ENCODE assay signal across 8 cellular contexts in the genomic region with DNA sequence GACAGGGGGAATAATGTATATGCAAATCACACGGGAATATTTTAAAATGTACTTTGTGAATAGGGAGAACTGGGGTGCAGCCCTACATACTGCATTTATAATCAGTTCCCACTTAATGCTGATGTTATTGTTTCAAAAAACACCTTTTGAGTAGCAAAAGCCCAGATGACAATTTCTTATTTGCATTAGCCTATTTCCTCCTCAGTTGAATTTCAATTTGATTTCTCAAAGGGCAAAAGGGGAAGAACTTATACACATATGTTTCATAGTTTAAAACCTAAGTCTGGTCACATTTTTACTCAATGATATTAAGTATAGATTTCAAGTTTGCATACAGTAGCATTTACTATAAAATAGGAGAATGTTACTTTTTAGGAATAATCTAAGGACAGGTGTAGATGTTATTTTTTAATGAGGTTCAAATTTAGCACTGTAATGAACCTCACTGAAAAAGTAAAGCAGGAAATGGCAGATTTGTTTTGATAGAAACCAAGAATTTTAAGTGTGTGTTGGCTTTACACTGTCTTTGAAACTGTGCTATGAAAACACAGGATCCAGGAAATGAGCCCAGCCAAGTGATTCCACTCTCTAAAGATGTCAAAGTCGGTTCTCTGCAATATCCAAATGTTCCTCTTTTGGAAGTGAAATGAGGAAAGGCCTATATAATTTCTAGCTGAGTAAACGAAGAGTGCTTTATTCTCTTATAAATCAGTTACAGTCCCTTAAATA.
DNase-seq lines count a peak whose midpoint lies in the region; ATAC-seq, FAIRE-seq and TF ChIP-seq lines count a peak whose summit lies in the region.

No MANE protein-coding gene starts in this region.

- in situ Hi-C loops in brain microvascular endothelial cell (cut with HindIII; ENCODE audit: low pct_ligation_motif_present, low sequenced_read_pairs), result no loop called here

- no peak overlapping the region for H3K4me3 ChIP-seq in brain microvascular endothelial cell (ENCODE audit: low read depth, low read length)
- no peak overlapping the region for H3K4me3 ChIP-seq in sigmoid colon

- no peak for TF ChIP-seq POLR2A in sigmoid colon (IDR thresholded peaks at IDR 0.05)

- H3K9me3 ChIP-seq in sigmoid colon, result no peaks in the 10 kb centered on the region

- H3K4me1 Mint-ChIP-seq in natural killer cell treated with Interleukin-12 subunit alpha and Interleukin-12 subunit beta and Interleukin-15 and Interleukin-18, amount 100 ng/mL, for 72 hours (ENCODE audit: low read depth in 2 of 2), result peaks cover 4 to 16% of the 10 kb centered on the region in 2 donors
- H3K4me1 Mint-ChIP-seq in natural killer cell, result no peaks in the 10 kb centered on the region

- intact Hi-C loops in natural killer cell (cut with micrococcal nuclease), result no loop called here
- intact Hi-C loops in sigmoid colon (cut with DNase I), result no loop called here

- H3K27ac ChIP-seq in brain microvascular endothelial cell (peak overlapping the region; percentile 71), sigmoid colon (peak overlapping the region; percentile 42 to 68 (median 60))

- ATAC-seq in natural killer cell treated with Interleukin-12 subunit alpha and Interleukin-12 subunit beta and Interleukin-15 and Interleukin-18, amount 100 ng/mL, for 72 hours, result no peak
- ATAC-seq in natural killer cell (no peak), HG03175 (IDR thresholded peaks at IDR 0.05; ENCODE audit: unreplicated experiment) (peak; percentile 51), omental fat pad (ENCODE audit: low FRiP score) (no peak)

- no peaks in the 10 kb centered on the region for H3K27me3 ChIP-seq in brain microvascular endothelial cell (replicated peaks)
- no peaks in the 10 kb centered on the region for H3K27me3 ChIP-seq in sigmoid colon

- TF ChIP-seq CTCF in natural killer cell (IDR thresholded peaks at IDR 0.05) (no peak), brain microvascular endothelial cell (IDR thresholded peaks at IDR 0.05; ENCODE audit: low read depth, low read length, missing control alignments) (no peak), sigmoid colon (IDR thresholded peaks at IDR 0.05) (no peak), omental fat pad (IDR thresholded peaks at IDR 0.05) (no peak)

- no peaks in the 10 kb centered on the region for H3K36me3 ChIP-seq in brain microvascular endothelial cell (replicated peaks)
- H3K36me3 ChIP-seq in sigmoid colon, result no peaks in the 10 kb centered on the region

- peak overlapping the region in 1 of 2 donors; percentile 58 for H3K27ac Mint-ChIP-seq in natural killer cell treated with Interleukin-12 subunit alpha and Interleukin-12 subunit beta and Interleukin-15 and Interleukin-18, amount 100 ng/mL, for 72 hours
- no peak overlapping the region for H3K27ac Mint-ChIP-seq in natural killer cell

- peak overlapping the region; percentile 62 for H3K4me3 Mint-ChIP-seq in natural killer cell treated with Interleukin-12 subunit alpha and Interleukin-12 subunit beta and Interleukin-15 and Interleukin-18, amount 100 ng/mL, for 72 hours
- no peak overlapping the region for H3K4me3 Mint-ChIP-seq in natural killer cell

- peaks cover 0 to 8% of the 10 kb centered on the region in 2 donors for H3K27me3 Mint-ChIP-seq in natural killer cell treated with Interleukin-12 subunit alpha and Interleukin-12 subunit beta and Interleukin-15 and Interleukin-18, amount 100 ng/mL, for 72 hours
- H3K27me3 Mint-ChIP-seq in natural killer cell (ENCODE audit: low read depth in 2 of 2), result peaks cover 9 to 47% of the 10 kb centered on the region in 2 donors

- no peak for FAIRE-seq in frontal cortex (lab: Jason Lieb, UNC)

- no peaks in the 10 kb centered on the region for H3K9me3 Mint-ChIP-seq in natural killer cell treated with Interleukin-12 subunit alpha and Interleukin-12 subunit beta and Interleukin-15 and Interleukin-18, amount 100 ng/mL, for 72 hours
- H3K9me3 Mint-ChIP-seq in natural killer cell, result peaks cover 0 to 2% of the 10 kb centered on the region in 2 donors

- WGBS in sigmoid colon, 2 donors, result 31 to 40% methylated on average over 3 of the region's 3 CpGs

- H3K36me3 Mint-ChIP-seq in natural killer cell treated with Interleukin-12 subunit alpha and Interleukin-12 subunit beta and Interleukin-15 and Interleukin-18, amount 100 ng/mL, for 72 hours, result no peaks in the 10 kb centered on the region
- H3K36me3 Mint-ChIP-seq in natural killer cell, result no peaks in the 10 kb centered on the region

- no peak for DNase-seq in natural killer cell treated with Interleukin-12 subunit alpha and Interleukin-12 subunit beta and Interleukin-15 and Interleukin-18, amount 100 ng/mL, for 72 hours (ENCODE audit: low spot score)
- no peak for DNase-seq in natural killer cell
- no peak for DNase-seq in brain microvascular endothelial cell
- DNase-seq in sigmoid colon, result no peak
- DNase-seq in omental fat pad (ENCODE audit: low spot score), result no peak
- no peak for DNase-seq in frontal cortex (ENCODE audit: low spot score in 2 of 2)
- no peak for DNase-seq in NCI-H510A (lab: John Stamatoyannopoulos, UW)

- peaks cover 0 to 36% (median 27%) of the 10 kb centered on the region in 4 donors for H3K4me1 ChIP-seq in sigmoid colon

- no peak for TF ChIP-seq EP300 in sigmoid colon (IDR thresholded peaks at IDR 0.05)
